Comparison of ENCODE assay signal across 9 cellular contexts in genomic region chr13:46168341-46168740, GRCh38. TPM values are rescaled to one million over a fixed set of nuclear protein-coding genes. Genes with fewer than 3 reads are reported as not detected.
DNase-seq lines count a peak whose midpoint lies in the region; ATAC-seq and TF ChIP-seq lines count a peak whose summit lies in the region.
"Had no signal": no experiment of that assay in that cellular context is flagged by ENCODE, and none has a peak within 500 bp of the region (broad histone marks: within the 10 kb centered on the region; RNA-seq: fewer than 3 reads in every experiment).

No MANE protein-coding gene starts in this region.

- no peak for TF ChIP-seq CTCF in foreskin keratinocyte (conservative IDR thresholded peaks at IDR 0.05)
- TF ChIP-seq CTCF in HFFc6 (IDR thresholded peaks at IDR 0.05) = no peak

- CTCF ChIA-PET in T-cell (lab: Charles Lee) = interaction anchor here in 1 of 2 donors (0.6 to 3.7 kb wide), 7 partner anchors 8 to 153 kb away, joined by 3 to 34 read pairs (median 7); no protein-coding TSS in a partner anchor

- H3K9me3 Mint-ChIP-seq in T-cell = no peaks in the 10 kb centered on the region
- H3K9me3 Mint-ChIP-seq in HFFc6 = no peaks in the 10 kb centered on the region

- peak in 16 of 34 experiments; percentile 24 to 54 (median 35) for DNase-seq in T-cell
- DNase-seq in foreskin keratinocyte = peak; percentile 65 to 77
- DNase-seq in stimulated activated naive CD8-positive, alpha-beta T cell treated with anti-CD3 and anti-CD28 coated beads, Interleukin-15, Interleukin-2, amounts not matched to agents 100 U/mL and 50 U/mL, for 24 hours = peak; percentile 68
- no peak for DNase-seq in HFFc6
- no peak for DNase-seq in NK-92 treated with Interleukin-12 subunit alpha and Interleukin-12 subunit beta, amount 100 ng/mL, for 24 hours (lab: John Stamatoyannopoulos, UW)
- DNase-seq in HAP-1 (ENCODE audit: low spot score in 2 of 2) = no peak

- peaks cover 0 to 24% (median 21%) of the 10 kb centered on the region in 11 experiments; a peak in 18 of 22 replicates for H3K9me3 ChIP-seq in BLaER1 treated with 17β-estradiol and CSF1 and Interleukin-3, amounts not matched to agents 10 nM and 100 nM (replicated peaks in 1 of 11)
- no peaks in the 10 kb centered on the region for H3K9me3 ChIP-seq in HAP-1

- H3K27ac ChIP-seq in BLaER1 treated with 17β-estradiol and CSF1 and Interleukin-3, amounts not matched to agents 10 nM and 100 nM = peak overlapping the region; percentile 39 to 99 (median 95); a peak in 21 of 22 replicates
- no peak overlapping the region for H3K27ac ChIP-seq in foreskin keratinocyte

- H4K20me1 ChIP-seq in BLaER1 treated with 17β-estradiol and CSF1 and Interleukin-3, amounts not matched to agents 10 nM and 100 nM = peaks cover 29 to 100% (median 78%) of the 10 kb centered on the region in 11 experiments

- H3K27me3 Mint-ChIP-seq in T-cell = no peaks in the 10 kb centered on the region
- peaks cover 6% of the 10 kb centered on the region for H3K27me3 Mint-ChIP-seq in HFFc6 (ENCODE audit: insufficient read depth)

- H3K4me2 ChIP-seq in BLaER1 treated with 17β-estradiol and CSF1 and Interleukin-3, amounts not matched to agents 10 nM and 100 nM = peak overlapping the region; percentile 85 to 99 (median 97)

- peak overlapping the region; percentile 59 to 90 (median 64) for H3K4me3 Mint-ChIP-seq in T-cell
- no peak overlapping the region for H3K4me3 Mint-ChIP-seq in HFFc6

- H3K4me1 ChIP-seq in BLaER1 treated with 17β-estradiol and CSF1 and Interleukin-3, amounts not matched to agents 10 nM and 100 nM = peaks cover 85 to 99% (median 88%) of the 10 kb centered on the region in 10 experiments
- H3K4me1 ChIP-seq in foreskin keratinocyte = peaks cover 5% of the 10 kb centered on the region
- no peaks in the 10 kb centered on the region for H3K4me1 ChIP-seq in HAP-1

- ATAC-seq in GM21825 (IDR thresholded peaks at IDR 0.05; ENCODE audit: unreplicated experiment) (peak; percentile 42), T-cell (replicated peaks in 1 of 4) (peak in 3 of 4 experiments; percentile 5 to 58 (median 11)), foreskin keratinocyte (peak; percentile 94)
- ATAC-seq in stimulated activated naive CD8-positive, alpha-beta T cell treated with anti-CD3 and anti-CD28 coated beads, Interleukin-15, Interleukin-2, amounts not matched to agents 100 U/mL and 50 U/mL, for 24 hours = peak; percentile 53

- H3K4me3 ChIP-seq in BLaER1 treated with 17β-estradiol and CSF1 and Interleukin-3, amounts not matched to agents 10 nM and 100 nM = peak overlapping the region in 7 of 10 experiments; percentile 1 to 86 (median 27); a peak in 8 of 20 replicates
- no peak overlapping the region for H3K4me3 ChIP-seq in HAP-1

- H3K4me1 Mint-ChIP-seq in T-cell (peaks cover 94 to 96% (median 95%) of the 10 kb centered on the region in 3 donors), HFFc6 (ENCODE audit: low read depth) (no peaks in the 10 kb centered on the region)

- H3K36me3 Mint-ChIP-seq in T-cell = peaks cover 16% of the 10 kb centered on the region
- no peaks in the 10 kb centered on the region for H3K36me3 Mint-ChIP-seq in HFFc6 (ENCODE audit: low read depth)

- H3K27ac Mint-ChIP-seq in T-cell (peak overlapping the region; percentile 85 to 93), HFFc6 (no peak overlapping the region)

- peak overlapping the region in 10 of 11 experiments; percentile 39 to 98 (median 84); a peak in 19 of 22 replicates for H3K9ac ChIP-seq in BLaER1 treated with 17β-estradiol and CSF1 and Interleukin-3, amounts not matched to agents 10 nM and 100 nM

- H3K27me3 ChIP-seq in BLaER1 treated with 17β-estradiol and CSF1 and Interleukin-3, amounts not matched to agents 10 nM and 100 nM = no peaks in the 10 kb centered on the region
- H3K27me3 ChIP-seq in foreskin keratinocyte (peaks cover 9% of the 10 kb centered on the region), HAP-1 (ENCODE audit: low read depth) (no peaks in the 10 kb centered on the region)

- peaks cover 52 to 100% (median 88%) of the 10 kb centered on the region in 11 experiments for H3K36me3 ChIP-seq in BLaER1 treated with 17β-estradiol and CSF1 and Interleukin-3, amounts not matched to agents 10 nM and 100 nM
- no peaks in the 10 kb centered on the region for H3K36me3 ChIP-seq in HAP-1 (replicated peaks)

- in situ Hi-C loops in HAP-1 (cut with MboI; ENCODE audit: low sequenced_read_pairs) = no loop called here

- POLR2A ChIA-PET in T-cell (lab: Charles Lee) = interaction anchor here (0.6 to 2.7 kb wide), 7 partner anchors 8 to 634 kb away, joined by 3 to 9 read pairs (median 3); partner anchors contain the start of gene LCP1 (in 2 of the 2)

RNA-seq across cellular contexts. Expression of gene LCP1, which starts 13.6 kb away (rescaled TPM):
- total RNA-seq in T-cell (100 to 1,000 TPM; 338 to 574 (median 413) TPM), foreskin keratinocyte (4.7 and 105 TPM in 2 replicates)
- 2.2 and 47.6 TPM in 2 replicates for polyA plus RNA-seq in foreskin keratinocyte
- under 1 TPM in 1 of 6 experiments, not detected in 5; 0.05 TPM for total RNA-seq in HFFc6 (2021; fragmentation: NEBNext Ultra II Directional; extraction: Animal tissue kit (Norgen Biotek cat#: 25700))

RNA-seq across cellular contexts. Expression of gene LRRC63, which starts 43.4 kb away (rescaled TPM):
- total RNA-seq in T-cell (under 1 TPM; 0.43 to 0.82 (median 0.54) TPM), foreskin keratinocyte (not detected in 2 replicates)
- polyA plus RNA-seq in foreskin keratinocyte = 0.02 TPM in 1 of 2 replicates, not detected in the other
- not detected for total RNA-seq in HFFc6 (2021; fragmentation: NEBNext Ultra II Directional; extraction: Animal tissue kit (Norgen Biotek cat#: 25700))
- polyA plus RNA-seq: neural cell had no signal

Comparison
In these comparisons a context has a peak if more than half of its experiments do, and no peak if none do; other contexts are left out.
1. ATAC-seq: peak in every context shown above with its lines; median percentile 94 in foreskin keratinocyte; 53 in stimulated activated naive CD8-positive, alpha-beta T cell treated with anti-CD3 and anti-CD28 coated beads, Interleukin-15, Interleukin-2, amounts not matched to agents 100 U/mL and 50 U/mL, for 24 hours; 42 in GM21825; 11 in T-cell.
2. DNase-seq: peak in foreskin keratinocyte (2 of 2) and stimulated activated naive CD8-positive, alpha-beta T cell treated with anti-CD3 and anti-CD28 coated beads, Interleukin-15, Interleukin-2, amounts not matched to agents 100 U/mL and 50 U/mL, for 24 hours (single experiment); none in HFFc6 (single experiment), NK-92 treated with Interleukin-12 subunit alpha and Interleukin-12 subunit beta, amount 100 ng/mL, for 24 hours (single experiment) and HAP-1 (0 of 2).